ENCODE assay signal across 29 cellular contexts in genomic region chr6:75874224-75874623, GRCh38.
"Had no signal": no experiment of that assay in that cellular context is flagged by ENCODE, and none has a peak within 500 bp of the region (broad histone marks: within the 10 kb centered on the region; RNA-seq: fewer than 3 reads in every experiment).

No MANE protein-coding gene starts in this region.

- H3K36me3 ChIP-seq: breast epithelium, colonic mucosa had no signal

- H2AFZ ChIP-seq: parathyroid adenoma had no signal

- DNase-seq: activated CD4-positive, alpha-beta T cell treated with anti-CD3 and anti-CD28 coated beads for 36 hours; activated CD4-positive, CD25-positive, alpha-beta regulatory T cell; activated CD8-positive, alpha-beta memory T cell treated with anti-CD3 and anti-CD28 coated beads, Interleukin-2, amount 10 ng/mL, durations not matched to agents 7 days and 5 days; activated CD8-positive, alpha-beta T cell treated with anti-CD3 and anti-CD28 coated beads, Interleukin-2, amount 10 ng/mL, durations not matched to agents 7 days and 5 days; activated naive CD8-positive, alpha-beta T cell treated with anti-CD3 and anti-CD28 coated beads, Interleukin-2, amount 50 U/mL, for 24 hours; activated T-cell treated with anti-CD3 and anti-CD28 coated beads, Interleukin-2, amount 50 U/mL, for 48 hours; colonic mucosa; effector CD8-positive, alpha-beta T cell; erythroblast; gastrocnemius medialis; glutamatergic neuron; hypothalamus; immature natural killer cell; left lung; mesendoderm; nucleus accumbens; right cardiac atrium; stimulated activated CD4-positive, alpha-beta T cell treated with anti-CD3 and anti-CD28 coated beads, Interleukin-15, amount 100 ng/mL, for 24 hours; stimulated activated CD4-positive, alpha-beta T cell treated with anti-CD3 and anti-CD28 coated beads, Interleukin-2, amount 100 ng/mL, for 24 hours; stimulated activated naive CD4-positive, alpha-beta T cell; T-helper 2 cell; tibial artery had no signal

- H3K9ac ChIP-seq: parathyroid adenoma had no signal

- H3K4me1 ChIP-seq: breast epithelium, colonic mucosa, gastrocnemius medialis, left lung, parathyroid adenoma, suprapubic skin had no signal

- H3K27ac ChIP-seq: breast epithelium, colonic mucosa, gastrocnemius medialis, left lung, parathyroid adenoma, suprapubic skin, tibial artery had no signal

- H3K9me3 ChIP-seq: breast epithelium, colonic mucosa, gastrocnemius medialis, left lung, suprapubic skin, tibial artery had no signal

- H3K79me2 ChIP-seq: parathyroid adenoma had no signal

- H3K36me3 Mint-ChIP-seq: activated naive CD4-positive, alpha-beta T cell treated with anti-CD3 and anti-CD28 coated beads, Interleukin-2, amount 50 U/mL, for 24 hours had no signal

- H3K27me3 ChIP-seq: breast epithelium, colonic mucosa, gastrocnemius medialis, left lung, suprapubic skin, tibial artery had no signal

- H3K9me3 Mint-ChIP-seq: activated naive CD4-positive, alpha-beta T cell treated with anti-CD3 and anti-CD28 coated beads, Interleukin-2, amount 50 U/mL, for 24 hours; activated naive CD8-positive, alpha-beta T cell treated with anti-CD3 and anti-CD28 coated beads, Interleukin-2, amount 50 U/mL, for 24 hours; activated T-helper 2 cell treated with anti-CD3 and anti-CD28 coated beads, Interferon-gamma antibody, Interleukin-2, Interleukin-4, amounts not matched to agents 10 μg/mL and 5 μg/mL and 100 μg/mL, durations not matched to agents 14 hours and 24 hours and 36 hours; central memory CD8-positive, alpha-beta T cell had no signal

- H3K4me1 Mint-ChIP-seq: activated CD4-positive, alpha-beta T cell treated with anti-CD3 and anti-CD28 coated beads for 36 hours; activated CD8-positive, alpha-beta memory T cell treated with anti-CD3 and anti-CD28 coated beads, Interleukin-2, amount 10 ng/mL, durations not matched to agents 7 days and 5 days; activated naive CD4-positive, alpha-beta T cell treated with anti-CD3 and anti-CD28 coated beads, Interleukin-2, amount 50 U/mL, for 24 hours; activated naive CD8-positive, alpha-beta T cell treated with anti-CD3 and anti-CD28 coated beads, Interleukin-2, amount 50 U/mL, for 24 hours; central memory CD8-positive, alpha-beta T cell; immature natural killer cell had no signal

- H3K4me3 ChIP-seq: breast epithelium, colonic mucosa, gastrocnemius medialis, left lung, lung, suprapubic skin, tibial artery had no signal

- H3K4me3 Mint-ChIP-seq: activated CD4-positive, alpha-beta T cell treated with anti-CD3 and anti-CD28 coated beads for 36 hours; activated CD8-positive, alpha-beta memory T cell treated with anti-CD3 and anti-CD28 coated beads, Interleukin-2, amount 10 ng/mL, durations not matched to agents 7 days and 5 days; activated CD8-positive, alpha-beta T cell treated with anti-CD3 and anti-CD28 coated beads, Interleukin-2, amount 10 ng/mL, durations not matched to agents 7 days and 5 days; activated naive CD4-positive, alpha-beta T cell treated with anti-CD3 and anti-CD28 coated beads, Interleukin-2, amount 50 U/mL, for 24 hours; activated naive CD8-positive, alpha-beta T cell treated with anti-CD3 and anti-CD28 coated beads, Interleukin-2, amount 50 U/mL, for 24 hours; central memory CD8-positive, alpha-beta T cell; immature natural killer cell had no signal

- H3K27me3 Mint-ChIP-seq: activated CD4-positive, alpha-beta T cell treated with anti-CD3 and anti-CD28 coated beads for 36 hours; activated CD8-positive, alpha-beta memory T cell treated with anti-CD3 and anti-CD28 coated beads, Interleukin-2, amount 10 ng/mL, durations not matched to agents 7 days and 5 days; activated naive CD4-positive, alpha-beta T cell treated with anti-CD3 and anti-CD28 coated beads, Interleukin-2, amount 50 U/mL, for 24 hours; activated naive CD8-positive, alpha-beta T cell treated with anti-CD3 and anti-CD28 coated beads, Interleukin-2, amount 50 U/mL, for 24 hours; central memory CD8-positive, alpha-beta T cell had no signal

- H3K27ac Mint-ChIP-seq: activated CD4-positive, alpha-beta T cell treated with anti-CD3 and anti-CD28 coated beads for 36 hours; activated CD8-positive, alpha-beta memory T cell treated with anti-CD3 and anti-CD28 coated beads, Interleukin-2, amount 10 ng/mL, durations not matched to agents 7 days and 5 days; activated CD8-positive, alpha-beta T cell treated with anti-CD3 and anti-CD28 coated beads, Interleukin-2, amount 10 ng/mL, durations not matched to agents 7 days and 5 days; activated naive CD4-positive, alpha-beta T cell treated with anti-CD3 and anti-CD28 coated beads, Interleukin-2, amount 50 U/mL, for 24 hours; activated naive CD8-positive, alpha-beta T cell treated with anti-CD3 and anti-CD28 coated beads, Interleukin-2, amount 50 U/mL, for 24 hours; activated T-helper 2 cell treated with anti-CD3 and anti-CD28 coated beads, Interferon-gamma antibody, Interleukin-2, Interleukin-4, amounts not matched to agents 10 μg/mL and 5 μg/mL and 100 μg/mL, durations not matched to agents 14 hours and 24 hours and 36 hours; immature natural killer cell had no signal
